18 cellular contexts compared by ENCODE assay signal in genomic region chr1:9397047-9397446, GRCh38.
"Had no signal": no experiment of that assay in that cellular context is flagged by ENCODE, and none has a peak within 500 bp of the region (broad histone marks: within the 10 kb centered on the region; RNA-seq: fewer than 3 reads in every experiment).

No MANE protein-coding gene starts in this region.

- H3K27me3 Mint-ChIP-seq: activated CD8-positive, alpha-beta T cell treated with anti-CD3 and anti-CD28 coated beads for 36 hours; activated naive CD4-positive, alpha-beta T cell treated with anti-CD3 and anti-CD28 coated beads, Interleukin-2, amount 50 U/mL, for 24 hours had no signal

- H3K4me2 ChIP-seq: neural progenitor cell had no signal

- H3K36me3 Mint-ChIP-seq: activated CD8-positive, alpha-beta memory T cell treated with anti-CD3 and anti-CD28 coated beads, Interleukin-2, amount 10 ng/mL, durations not matched to agents 7 days and 5 days; activated naive CD4-positive, alpha-beta T cell treated with anti-CD3 and anti-CD28 coated beads, Interleukin-2, amount 50 U/mL, for 24 hours; stimulated activated memory B cell treated with anti-CD40 and anti-IgM and Interleukin-4, amounts not matched to agents 10 μg/mL and 1 μg/mL and 100 μg/mL, for 72 hours had no signal

- DNase-seq: activated CD4-positive, alpha-beta T cell treated with anti-CD3 and anti-CD28 coated beads, Interleukin-2, amount 10 ng/mL, durations not matched to agents 7 days and 5 days; activated CD4-positive, CD25-positive, alpha-beta regulatory T cell treated with anti-CD3 and anti-CD28 coated beads, Interleukin-2, amount 50 U/mL, for 72 hours; activated CD8-positive, alpha-beta memory T cell treated with anti-CD3 and anti-CD28 coated beads, Interleukin-2, amount 10 ng/mL, durations not matched to agents 7 days and 5 days; activated CD8-positive, alpha-beta T cell treated with anti-CD3 and anti-CD28 coated beads for 36 hours; activated gamma-delta T cell treated with Interleukin-2 at 50 U/mL for 16 hours; activated T-cell treated with anti-CD3 and anti-CD28 coated beads for 4 hours; aorta; cortex of kidney; foreskin fibroblast; left colon; mucosa of descending colon; small intestine; upper lobe of left lung had no signal

- H3K27ac Mint-ChIP-seq: activated CD4-positive, alpha-beta T cell treated with anti-CD3 and anti-CD28 coated beads, Interleukin-2, amount 10 ng/mL, durations not matched to agents 7 days and 5 days; activated CD8-positive, alpha-beta memory T cell treated with anti-CD3 and anti-CD28 coated beads, Interleukin-2, amount 10 ng/mL, durations not matched to agents 7 days and 5 days; activated CD8-positive, alpha-beta T cell treated with anti-CD3 and anti-CD28 coated beads for 36 hours; activated naive CD4-positive, alpha-beta T cell treated with anti-CD3 and anti-CD28 coated beads, Interleukin-2, amount 50 U/mL, for 24 hours; memory B cell; neural progenitor cell; stimulated activated memory B cell treated with anti-CD40 and anti-IgM and Interleukin-4, amounts not matched to agents 10 μg/mL and 1 μg/mL and 100 μg/mL, for 72 hours had no signal

- H3K27me3 ChIP-seq: neural progenitor cell, upper lobe of left lung had no signal

- H3K9me3 ChIP-seq: mucosa of descending colon had no signal

- H3K27ac ChIP-seq: neural progenitor cell, upper lobe of left lung had no signal

- H3K36me3 ChIP-seq: neural progenitor cell, upper lobe of left lung had no signal

- H3K9ac ChIP-seq: neural progenitor cell had no signal

- H3K4me1 Mint-ChIP-seq: central memory CD8-positive, alpha-beta T cell; memory B cell had no signal

- H3K9me3 Mint-ChIP-seq: activated CD4-positive, alpha-beta T cell treated with anti-CD3 and anti-CD28 coated beads, Interleukin-2, amount 10 ng/mL, durations not matched to agents 7 days and 5 days; activated naive CD4-positive, alpha-beta T cell treated with anti-CD3 and anti-CD28 coated beads, Interleukin-2, amount 50 U/mL, for 24 hours; central memory CD8-positive, alpha-beta T cell had no signal

- H3K4me3 ChIP-seq: mucosa of descending colon, neural progenitor cell, upper lobe of left lung had no signal

- H3K4me3 Mint-ChIP-seq: activated CD4-positive, alpha-beta T cell treated with anti-CD3 and anti-CD28 coated beads, Interleukin-2, amount 10 ng/mL, durations not matched to agents 7 days and 5 days; activated CD8-positive, alpha-beta memory T cell treated with anti-CD3 and anti-CD28 coated beads, Interleukin-2, amount 10 ng/mL, durations not matched to agents 7 days and 5 days; activated CD8-positive, alpha-beta T cell treated with anti-CD3 and anti-CD28 coated beads for 36 hours; activated naive CD4-positive, alpha-beta T cell treated with anti-CD3 and anti-CD28 coated beads, Interleukin-2, amount 50 U/mL, for 24 hours; central memory CD8-positive, alpha-beta T cell; memory B cell; neural progenitor cell; stimulated activated memory B cell treated with anti-CD40 and anti-IgM and Interleukin-4, amounts not matched to agents 10 μg/mL and 1 μg/mL and 100 μg/mL, for 72 hours had no signal
